ENCODE assay signal across 8 cellular contexts in genomic region chr11:35394941-35395340, GRCh38. TPM values are rescaled to one million over a fixed set of nuclear protein-coding genes. Genes with fewer than 3 reads are reported as not detected.
"Had no signal": no experiment of that assay in that cellular context is flagged by ENCODE, and none has a peak within 500 bp of the region (broad histone marks: within the 10 kb centered on the region; RNA-seq: fewer than 3 reads in every experiment).

No MANE protein-coding gene starts in this region.

- H3K9ac ChIP-seq: KMS-11 had no signal

- H3K36me3 Mint-ChIP-seq: IgD-negative memory B cell had no signal

- FAIRE-seq: HTR-8/SVneo had no signal

- H3K27ac Mint-ChIP-seq: IgD-negative memory B cell had no signal

- DNase-seq: KBM-7, KG1 had no signal

- H3K9me3 Mint-ChIP-seq: IgD-negative memory B cell had no signal

- H3K27ac ChIP-seq: HL-60, KMS-11 had no signal

- H3K4me3 Mint-ChIP-seq: IgD-negative memory B cell had no signal

- H3K4me2 ChIP-seq: KMS-11 had no signal

RNA-seq across cellular contexts. Expression of gene SLC1A2, which starts 24.4 kb away (rescaled TPM):
- total RNA-seq: HT-29, HT1080 had no signal
- polyA plus RNA-seq: IgD-negative memory B cell had no signal
